Comparison of ENCODE assay signal across 8 cellular contexts in genomic region chr2:96960271-96960955, GRCh38. TPM values are rescaled to one million over a fixed set of nuclear protein-coding genes. Genes with fewer than 3 reads are reported as not detected.
DNase-seq lines count a peak whose midpoint lies in the region; ATAC-seq and TF ChIP-seq lines count a peak whose summit lies in the region.

No MANE protein-coding gene starts in this region.

- H3K4me1 Mint-ChIP-seq in endodermal cell, result peaks cover 11% of the 10 kb centered on the region

- no peaks in the 10 kb centered on the region for H3K9me3 Mint-ChIP-seq in endodermal cell

- no peak overlapping the region for H3K27ac Mint-ChIP-seq in endodermal cell

- DNase-seq in AG04449 (ENCODE audit: low read depth, low spot score) (no peak), HuH-7.5 (ENCODE audit: low spot score) (peak; percentile 90), NT2/D1 (ENCODE audit: low read depth, low spot score) (peak; percentile 90), endodermal cell (peak; percentile 97), mucosa of descending colon (peak; percentile 87 to 93 (median 93))
- peak; percentile 73 for DNase-seq in activated CD8-positive, alpha-beta memory T cell treated with anti-CD3 and anti-CD28 coated beads, Interleukin-2, amount 50 U/mL, for 1 hour (ENCODE audit: extremely low read depth)
- DNase-seq in stimulated activated CD8-positive, alpha-beta memory T cell treated with anti-CD3 and anti-CD28 coated beads, Interleukin-4, amount 100 ng/mL, for 4 hours (ENCODE audit: low read depth in 2 of 2, low spot score in 1 of 2), result peak; percentile 58 to 86

- CTCF ChIA-PET in AG04449 (lab: Yijun Ruan, JAX), result interaction anchor here (0.7 to 3.5 kb wide), 18 partner anchors 9 to 967 kb away, joined by 3 to 38 read pairs (median 3); partner anchors contain the start of genes ANKRD23 and ANKRD39

- POLR2A ChIA-PET in AG04449 (lab: Yijun Ruan, JAX), result no interaction called here

- no peaks in the 10 kb centered on the region for H3K27me3 ChIP-seq in NT2/D1 (ENCODE audit: insufficient read depth, insufficient read length)
- H3K27me3 ChIP-seq in endodermal cell (ENCODE audit: control insufficient read depth, insufficient read depth, low read length, poor library complexity, severe bottlenecking), result no peaks in the 10 kb centered on the region

- no peaks in the 10 kb centered on the region for H3K9me3 ChIP-seq in NT2/D1 (ENCODE audit: insufficient read depth, low read length)
- H3K9me3 ChIP-seq in endodermal cell (ENCODE audit: control insufficient read depth, low read length), result no peaks in the 10 kb centered on the region
- H3K9me3 ChIP-seq in mucosa of descending colon, result no peaks in the 10 kb centered on the region

- H3K27me3 Mint-ChIP-seq in endodermal cell (ENCODE audit: insufficient read depth), result no peaks in the 10 kb centered on the region

- no peak overlapping the region for H3K4me3 Mint-ChIP-seq in endodermal cell

- TF ChIP-seq CTCF in AG04449 (IDR thresholded peaks at IDR 0.05; ENCODE audit: insufficient read depth, low read length, missing control alignments), result peak; percentile 96
- TF ChIP-seq CTCF in endodermal cell (conservative IDR thresholded peaks at IDR 0.05), result peak; percentile 98
- peak; percentile 80 for TF ChIP-seq CTCF in mucosa of descending colon (IDR thresholded peaks at IDR 0.05)

- H3K36me3 ChIP-seq in NT2/D1 (ENCODE audit: insufficient read depth, insufficient read length, low read length) (no peaks in the 10 kb centered on the region), endodermal cell (ENCODE audit: control insufficient read depth, insufficient read depth, low read length) (no peaks in the 10 kb centered on the region), mucosa of descending colon (ENCODE audit: low read depth) (no peaks in the 10 kb centered on the region)

- no peak overlapping the region for H3K4me3 ChIP-seq in AG04449 (ENCODE audit: low read depth, low read length)
- no peak overlapping the region for H3K4me3 ChIP-seq in NT2/D1 (ENCODE audit: insufficient read length, low read depth)
- H3K4me3 ChIP-seq in endodermal cell (ENCODE audit: low read length), result no peak overlapping the region
- no peak overlapping the region for H3K4me3 ChIP-seq in mucosa of descending colon

- WGBS in endodermal cell (ENCODE audit: insufficient coverage in 1 of 2, insufficient read length in 1 of 2), 2 experiments, result 48 to 59% methylated on average over 14 to 19 of the region's 19 CpGs

- H3K9ac ChIP-seq in NT2/D1 (ENCODE audit: insufficient read length, low read depth) (no peak overlapping the region), endodermal cell (ENCODE audit: extremely low read depth, low read length, poor library complexity, severe bottlenecking) (no peak overlapping the region)

- intact Hi-C loops in mucosa of descending colon (cut with DNase I, micrococcal nuclease), result no loop called here

- no peaks in the 10 kb centered on the region for H3K36me3 Mint-ChIP-seq in endodermal cell (ENCODE audit: low read depth)

- ATAC-seq in GM18909 (IDR thresholded peaks at IDR 0.05; ENCODE audit: poor library complexity, unreplicated experiment) (peak; percentile 77), mucosa of descending colon (peak; percentile 83)

- H3K27ac ChIP-seq in endodermal cell (ENCODE audit: low read depth, low read length), result no peak overlapping the region

- peaks cover 8% of the 10 kb centered on the region for H3K4me1 ChIP-seq in NT2/D1 (ENCODE audit: insufficient read depth, insufficient read length)
- peaks cover 8% of the 10 kb centered on the region for H3K4me1 ChIP-seq in endodermal cell (ENCODE audit: control insufficient read depth, insufficient read depth, low read length)
- peaks cover 42% of the 10 kb centered on the region for H3K4me1 ChIP-seq in mucosa of descending colon (ENCODE audit: low read depth)

RNA-seq across cellular contexts. Expression of gene FAM178B, which starts 26.0 kb away (rescaled TPM):
- total RNA-seq in endodermal cell (under 1 TPM in 1 of 2 donors, not detected in 1; 0.55 TPM), mucosa of descending colon (under 1 TPM; 0.20 to 0.98 (median 0.63) TPM)
- 0.46 TPM for polyA plus RNA-seq in endodermal cell (2013, experiment 1 of 2)
- 0.79 TPM for polyA plus RNA-seq in endodermal cell (2013, experiment 2 of 2)
